3 cellular contexts compared by ENCODE assay signal in the genomic region with DNA sequence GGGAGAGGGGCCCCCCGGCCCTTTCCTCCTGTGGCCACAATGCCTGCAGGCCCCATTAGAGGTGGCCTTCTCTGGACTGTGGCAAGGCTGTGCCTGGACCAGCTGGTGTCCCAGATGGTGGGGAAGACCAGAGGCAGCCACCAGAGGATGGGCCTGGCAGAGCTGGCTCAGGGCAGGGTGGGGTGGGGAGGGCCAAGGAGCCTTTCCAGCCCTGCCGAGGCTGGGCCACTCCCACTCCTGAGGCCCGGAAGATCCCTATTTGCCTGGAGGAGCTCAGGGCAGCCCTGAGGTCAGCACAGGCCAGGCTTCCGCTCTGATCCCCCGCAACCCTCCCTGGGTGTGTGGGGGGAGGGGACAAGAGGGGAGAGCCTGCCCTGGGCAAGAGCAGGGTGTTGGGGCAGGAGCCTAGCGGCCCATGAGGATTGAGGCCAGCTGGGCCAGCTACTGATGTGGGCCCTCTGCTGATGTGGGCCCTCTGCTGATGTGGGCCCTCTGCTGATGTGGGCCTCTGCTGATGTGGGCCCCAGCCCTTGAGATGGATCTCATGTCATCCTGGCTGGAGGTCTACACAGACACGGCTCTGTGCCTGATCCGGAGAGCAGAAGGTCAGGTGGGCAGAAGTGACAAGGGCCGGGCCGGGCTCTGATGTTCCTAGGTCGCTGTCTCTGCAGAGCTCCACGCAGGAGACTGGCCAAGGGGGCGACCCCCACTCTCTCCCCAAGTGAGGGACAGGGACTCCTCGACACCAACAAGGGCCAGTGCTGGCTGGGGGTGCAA.
TF ChIP-seq lines count a peak whose summit lies in the region.

No MANE protein-coding gene starts in this region.

TF ChIP-seq in HCT116, 20 proteins besides CTCF, POLR2A, EP300 and RAD21 (continues in another document):
- TF ChIP-seq YY1 (IDR thresholded peaks at IDR 0.05; ENCODE audit: extremely low read depth, insufficient replicate concordance, low read depth, low read length) (no peak), CEBPB (IDR thresholded peaks at IDR 0.05; ENCODE audit: low read depth) (no peak), CBX3 (IDR thresholded peaks at IDR 0.05; ENCODE audit: low read depth) (no peak), FOSL1 (IDR thresholded peaks at IDR 0.05; ENCODE audit: low read depth) (no peak), EZH2 (IDR thresholded peaks at IDR 0.05) (no peak), ELF1 (IDR thresholded peaks at IDR 0.05; ENCODE audit: borderline replicate concordance, low read depth) (no peak), EGR1 (IDR thresholded peaks at IDR 0.05; ENCODE audit: low read depth) (no peak), EZH2phosphoT487 (IDR thresholded peaks at IDR 0.05; ENCODE audit: borderline replicate concordance) (no peak), SIN3A (IDR thresholded peaks at IDR 0.05; ENCODE audit: low read depth) (no peak), JUND (IDR thresholded peaks at IDR 0.05) (no peak), SRF (IDR thresholded peaks at IDR 0.05; ENCODE audit: low read depth) (no peak), POLR2AphosphoS5 (IDR thresholded peaks at IDR 0.05; ENCODE audit: low read depth, low read length) (no peak), TCF7L2 (IDR thresholded peaks at IDR 0.05; ENCODE audit: borderline replicate concordance, extremely low read depth, insufficient read depth, insufficient read length) (no peak)
- TF ChIP-seq, protein P1, sequence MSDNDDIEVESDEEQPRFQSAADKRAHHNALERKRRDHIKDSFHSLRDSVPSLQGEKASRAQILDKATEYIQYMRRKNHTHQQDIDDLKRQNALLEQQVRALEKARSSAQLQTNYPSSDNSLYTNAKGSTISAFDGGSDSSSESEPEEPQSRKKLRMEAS (IDR thresholded peaks at IDR 0.05) = no peak
- TF ChIP-seq, protein P2, sequence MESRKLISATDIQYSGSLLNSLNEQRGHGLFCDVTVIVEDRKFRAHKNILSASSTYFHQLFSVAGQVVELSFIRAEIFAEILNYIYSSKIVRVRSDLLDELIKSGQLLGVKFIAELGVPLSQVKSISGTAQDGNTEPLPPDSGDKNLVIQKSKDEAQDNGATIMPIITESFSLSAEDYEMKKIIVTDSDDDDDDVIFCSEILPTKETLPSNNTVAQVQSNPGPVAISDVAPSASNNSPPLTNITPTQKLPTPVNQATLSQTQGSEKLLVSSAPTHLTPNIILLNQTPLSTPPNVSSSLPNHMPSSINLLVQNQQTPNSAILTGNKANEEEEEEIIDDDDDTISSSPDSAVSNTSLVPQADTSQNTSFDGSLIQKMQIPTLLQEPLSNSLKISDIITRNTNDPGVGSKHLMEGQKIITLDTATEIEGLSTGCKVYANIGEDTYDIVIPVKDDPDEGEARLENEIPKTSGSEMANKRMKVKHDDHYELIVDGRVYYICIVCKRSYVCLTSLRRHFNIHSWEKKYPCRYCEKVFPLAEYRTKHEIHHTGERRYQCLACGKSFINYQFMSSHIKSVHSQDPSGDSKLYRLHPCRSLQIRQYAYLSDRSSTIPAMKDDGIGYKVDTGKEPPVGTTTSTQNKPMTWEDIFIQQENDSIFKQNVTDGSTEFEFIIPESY (IDR thresholded peaks at IDR 0.05; ENCODE audit: extremely low read depth, insufficient replicate concordance, low read length) = no peak
- TF ChIP-seq, protein P3, sequence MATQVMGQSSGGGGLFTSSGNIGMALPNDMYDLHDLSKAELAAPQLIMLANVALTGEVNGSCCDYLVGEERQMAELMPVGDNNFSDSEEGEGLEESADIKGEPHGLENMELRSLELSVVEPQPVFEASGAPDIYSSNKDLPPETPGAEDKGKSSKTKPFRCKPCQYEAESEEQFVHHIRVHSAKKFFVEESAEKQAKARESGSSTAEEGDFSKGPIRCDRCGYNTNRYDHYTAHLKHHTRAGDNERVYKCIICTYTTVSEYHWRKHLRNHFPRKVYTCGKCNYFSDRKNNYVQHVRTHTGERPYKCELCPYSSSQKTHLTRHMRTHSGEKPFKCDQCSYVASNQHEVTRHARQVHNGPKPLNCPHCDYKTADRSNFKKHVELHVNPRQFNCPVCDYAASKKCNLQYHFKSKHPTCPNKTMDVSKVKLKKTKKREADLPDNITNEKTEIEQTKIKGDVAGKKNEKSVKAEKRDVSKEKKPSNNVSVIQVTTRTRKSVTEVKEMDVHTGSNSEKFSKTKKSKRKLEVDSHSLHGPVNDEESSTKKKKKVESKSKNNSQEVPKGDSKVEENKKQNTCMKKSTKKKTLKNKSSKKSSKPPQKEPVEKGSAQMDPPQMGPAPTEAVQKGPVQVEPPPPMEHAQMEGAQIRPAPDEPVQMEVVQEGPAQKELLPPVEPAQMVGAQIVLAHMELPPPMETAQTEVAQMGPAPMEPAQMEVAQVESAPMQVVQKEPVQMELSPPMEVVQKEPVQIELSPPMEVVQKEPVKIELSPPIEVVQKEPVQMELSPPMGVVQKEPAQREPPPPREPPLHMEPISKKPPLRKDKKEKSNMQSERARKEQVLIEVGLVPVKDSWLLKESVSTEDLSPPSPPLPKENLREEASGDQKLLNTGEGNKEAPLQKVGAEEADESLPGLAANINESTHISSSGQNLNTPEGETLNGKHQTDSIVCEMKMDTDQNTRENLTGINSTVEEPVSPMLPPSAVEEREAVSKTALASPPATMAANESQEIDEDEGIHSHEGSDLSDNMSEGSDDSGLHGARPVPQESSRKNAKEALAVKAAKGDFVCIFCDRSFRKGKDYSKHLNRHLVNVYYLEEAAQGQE (IDR thresholded peaks at IDR 0.05; ENCODE audit: low read depth) = no peak

TF ChIP-seq in PFSK-1, 5 proteins besides CTCF, POLR2A, EP300 and RAD21:
- TF ChIP-seq TAF1 (IDR thresholded peaks at IDR 0.05; ENCODE audit: borderline replicate concordance, insufficient read depth, low read length) = no peak
- 0 out of 2 replicates have a peak, but pooled peaks have one; percentile 27 for TF ChIP-seq POLR2AphosphoS5 (IDR thresholded peaks at IDR 0.05; ENCODE audit: low read depth, low read length)
- TF ChIP-seq SIN3A (IDR thresholded peaks at IDR 0.05; ENCODE audit: borderline replicate concordance, insufficient read depth, low read length) = no peak
TF ChIP-seq in PFSK-1: peak in this region for 1.

TF ChIP-seq in GM12891, 5 proteins besides CTCF, POLR2A, EP300 and RAD21:
- TF ChIP-seq POU2F2 (IDR thresholded peaks at IDR 0.05; ENCODE audit: low read depth, low read length) = no peak
- TF ChIP-seq PAX5 (IDR thresholded peaks at IDR 0.05; ENCODE audit: insufficient read depth, low read length, severe bottlenecking) = no peak
- no peak for TF ChIP-seq SPI1 (IDR thresholded peaks at IDR 0.05; ENCODE audit: low read depth, low read length)
- no peak for TF ChIP-seq POLR2AphosphoS5 (IDR thresholded peaks at IDR 0.05; ENCODE audit: low read depth, low read length)
- no peak for TF ChIP-seq TAF1 (IDR thresholded peaks at IDR 0.05; ENCODE audit: low read depth, low read length)
